In the genomic region with DNA sequence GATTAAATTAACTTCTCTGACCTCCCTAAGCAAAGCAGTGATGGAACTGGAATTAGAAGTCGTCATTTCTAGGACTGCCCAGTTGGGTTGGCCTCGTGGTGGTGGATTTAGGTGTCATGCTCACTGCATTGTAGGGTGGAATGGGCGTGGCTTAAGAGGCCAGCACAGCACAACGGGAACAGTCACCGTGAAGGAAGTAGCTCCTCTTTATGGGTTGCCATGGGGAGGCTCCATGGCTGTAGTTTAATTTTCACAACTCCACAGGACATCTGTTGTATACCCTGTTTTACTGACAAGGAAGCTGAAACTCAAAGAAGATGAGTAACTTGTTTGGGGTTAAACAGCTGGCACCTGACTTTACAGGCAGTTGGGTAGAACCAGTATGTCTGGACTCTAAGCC, we compare ENCODE assay signal across 8 cellular contexts.
DNase-seq lines count a peak whose midpoint lies in the region; ATAC-seq and TF ChIP-seq lines count a peak whose summit lies in the region.

No MANE protein-coding gene starts in this region.

- ATAC-seq in GM19463 (IDR thresholded peaks at IDR 0.05; ENCODE audit: unreplicated experiment) (peak; percentile 45), HG03558 (IDR thresholded peaks at IDR 0.05; ENCODE audit: extremely low read depth, unreplicated experiment) (peak; percentile 46)
- peak; percentile 85 for ATAC-seq in naive thymus-derived CD4-positive, alpha-beta T cell

- DNase-seq in activated T-cell treated with anti-CD3 and anti-CD28 coated beads for 24 hours (ENCODE audit: low read depth), result peak; percentile 64
- peak in 5 of 9 donors; percentile 34 to 61 (median 47) for DNase-seq in naive thymus-derived CD4-positive, alpha-beta T cell
- no peak for DNase-seq in dorsolateral prefrontal cortex
- DNase-seq in cortex of kidney (lab: John Stamatoyannopoulos, UW), result no peak
- no peak for DNase-seq in HT-29 (ENCODE audit: low spot score)

- peak overlapping the region; percentile 5 to 82 (median 71); a peak in 20 of 22 replicates for H3K9ac ChIP-seq in BLaER1 treated with 17β-estradiol and CSF1 and Interleukin-3, amounts not matched to agents 10 nM and 100 nM

- no peak for TF ChIP-seq CTCF in dorsolateral prefrontal cortex (IDR thresholded peaks at IDR 0.05 in 54 of 56, conservative IDR thresholded peaks at IDR 0.05 in 2 of 56; ENCODE audit: low read depth in 1 of 56, partially characterized antibody in 56 of 56)

- H3K4me2 ChIP-seq in BLaER1 treated with 17β-estradiol and CSF1 and Interleukin-3, amounts not matched to agents 10 nM and 100 nM, result peak overlapping the region; percentile 80 to 97 (median 88)

- peak overlapping the region in 9 of 10 donors; percentile 47 to 76 (median 67) for H3K4me3 Mint-ChIP-seq in naive thymus-derived CD4-positive, alpha-beta T cell

- peaks cover 21 to 100% (median 99%) of the 10 kb centered on the region in 11 experiments for H4K20me1 ChIP-seq in BLaER1 treated with 17β-estradiol and CSF1 and Interleukin-3, amounts not matched to agents 10 nM and 100 nM

- peaks cover 54 to 96% (median 82%) of the 10 kb centered on the region in 11 experiments for H3K36me3 ChIP-seq in BLaER1 treated with 17β-estradiol and CSF1 and Interleukin-3, amounts not matched to agents 10 nM and 100 nM
- H3K36me3 ChIP-seq in naive thymus-derived CD4-positive, alpha-beta T cell (ENCODE audit: control insufficient read depth in 2 of 3, insufficient read depth in 3 of 3, low read length in 3 of 3), result peaks cover 0 to 59% (median 10%) of the 10 kb centered on the region in 3 experiments

- POLR2A ChIA-PET in naive thymus-derived CD4-positive, alpha-beta T cell (lab: Charles Lee), result interaction anchor here (0.6 to 3.9 kb wide), 11 partner anchors 8 to 284 kb away, joined by 3 to 25 read pairs (median 5); no protein-coding TSS in a partner anchor

- peaks cover 0 to 2% (median 0%) of the 10 kb centered on the region in 11 donors for H3K9me3 Mint-ChIP-seq in naive thymus-derived CD4-positive, alpha-beta T cell

- H3K4me1 Mint-ChIP-seq in naive thymus-derived CD4-positive, alpha-beta T cell, result peaks cover 65 to 100% (median 95%) of the 10 kb centered on the region in 7 donors

- H3K9me3 ChIP-seq in BLaER1 treated with 17β-estradiol and CSF1 and Interleukin-3, amounts not matched to agents 10 nM and 100 nM (replicated peaks in 1 of 11), result no peaks in the 10 kb centered on the region
- no peaks in the 10 kb centered on the region for H3K9me3 ChIP-seq in naive thymus-derived CD4-positive, alpha-beta T cell (ENCODE audit: control insufficient read depth in 2 of 3, low read length in 3 of 3)

- peaks cover under 1 to 40% (median 26%) of the 10 kb centered on the region in 5 donors for H3K36me3 Mint-ChIP-seq in naive thymus-derived CD4-positive, alpha-beta T cell

- peak overlapping the region; percentile 84 to 96 (median 87) for H3K27ac Mint-ChIP-seq in naive thymus-derived CD4-positive, alpha-beta T cell

- intact Hi-C loops in naive thymus-derived CD4-positive, alpha-beta T cell (cut with micrococcal nuclease), result loop anchor here (1.0 to 5.0 kb wide), 10 partner anchors 9 to 113 kb away; no protein-coding TSS in a partner anchor
- intact Hi-C loops in dorsolateral prefrontal cortex (cut with DNase I), result no loop called here

- CTCF ChIA-PET in naive thymus-derived CD4-positive, alpha-beta T cell (lab: Charles Lee), result interaction anchor here (0.6 to 2.7 kb wide), 5 partner anchors 9 to 60 kb away, joined by 3 to 9 read pairs (median 3); no protein-coding TSS in a partner anchor

- H3K27me3 ChIP-seq in BLaER1 treated with 17β-estradiol and CSF1 and Interleukin-3, amounts not matched to agents 10 nM and 100 nM, result no peaks in the 10 kb centered on the region
- no peaks in the 10 kb centered on the region for H3K27me3 ChIP-seq in naive thymus-derived CD4-positive, alpha-beta T cell (ENCODE audit: control insufficient read depth in 2 of 2, insufficient read depth in 2 of 2, low read length in 2 of 2)
- H3K27me3 ChIP-seq in dorsolateral prefrontal cortex, result peaks cover 0 to 24% (median 0%) of the 10 kb centered on the region in 45 donors

- peak overlapping the region in 5 of 10 experiments; percentile 29 to 39 (median 33); a peak in 7 of 20 replicates for H3K4me3 ChIP-seq in BLaER1 treated with 17β-estradiol and CSF1 and Interleukin-3, amounts not matched to agents 10 nM and 100 nM
- H3K4me3 ChIP-seq in naive thymus-derived CD4-positive, alpha-beta T cell (ENCODE audit: low read length), result peak overlapping the region; percentile 19
- no peak overlapping the region for H3K4me3 ChIP-seq in dorsolateral prefrontal cortex

- H3K4me1 ChIP-seq in BLaER1 treated with 17β-estradiol and CSF1 and Interleukin-3, amounts not matched to agents 10 nM and 100 nM, result peaks cover 75 to 100% (median 100%) of the 10 kb centered on the region in 10 experiments
- H3K4me1 ChIP-seq in naive thymus-derived CD4-positive, alpha-beta T cell (ENCODE audit: control insufficient read depth in 2 of 2, insufficient read depth in 2 of 2, low read length in 2 of 2), result peaks cover 69 to 80% of the 10 kb centered on the region in 2 donors

- H3K27me3 Mint-ChIP-seq in naive thymus-derived CD4-positive, alpha-beta T cell, result no peaks in the 10 kb centered on the region

- H3K27ac ChIP-seq in BLaER1 treated with 17β-estradiol and CSF1 and Interleukin-3, amounts not matched to agents 10 nM and 100 nM, result peak overlapping the region; percentile 55 to 95 (median 87)
- H3K27ac ChIP-seq in naive thymus-derived CD4-positive, alpha-beta T cell (ENCODE audit: low read depth, low read length), result peak overlapping the region; percentile 59
- peak overlapping the region in 11 of 59 donors; percentile 0 to 62 (median 21) for H3K27ac ChIP-seq in dorsolateral prefrontal cortex

Comparison
In these comparisons a context has a peak if more than half of its experiments do, and no peak if none do; other contexts are left out.
1. DNase-seq: peak in activated T-cell treated with anti-CD3 and anti-CD28 coated beads for 24 hours (single experiment) and naive thymus-derived CD4-positive, alpha-beta T cell (5 of 9); none in dorsolateral prefrontal cortex (0 of 10), cortex of kidney (single experiment) and HT-29 (single experiment).
2. intact Hi-C loops: an anchor here in naive thymus-derived CD4-positive, alpha-beta T cell (1.0 to 5.0 kb wide); none called in dorsolateral prefrontal cortex.
3. Peak in every context shown above with its lines, with median percentiles within 50 percentile points of each other: ATAC-seq.